8 cellular contexts compared by ENCODE assay signal in the genomic region with DNA sequence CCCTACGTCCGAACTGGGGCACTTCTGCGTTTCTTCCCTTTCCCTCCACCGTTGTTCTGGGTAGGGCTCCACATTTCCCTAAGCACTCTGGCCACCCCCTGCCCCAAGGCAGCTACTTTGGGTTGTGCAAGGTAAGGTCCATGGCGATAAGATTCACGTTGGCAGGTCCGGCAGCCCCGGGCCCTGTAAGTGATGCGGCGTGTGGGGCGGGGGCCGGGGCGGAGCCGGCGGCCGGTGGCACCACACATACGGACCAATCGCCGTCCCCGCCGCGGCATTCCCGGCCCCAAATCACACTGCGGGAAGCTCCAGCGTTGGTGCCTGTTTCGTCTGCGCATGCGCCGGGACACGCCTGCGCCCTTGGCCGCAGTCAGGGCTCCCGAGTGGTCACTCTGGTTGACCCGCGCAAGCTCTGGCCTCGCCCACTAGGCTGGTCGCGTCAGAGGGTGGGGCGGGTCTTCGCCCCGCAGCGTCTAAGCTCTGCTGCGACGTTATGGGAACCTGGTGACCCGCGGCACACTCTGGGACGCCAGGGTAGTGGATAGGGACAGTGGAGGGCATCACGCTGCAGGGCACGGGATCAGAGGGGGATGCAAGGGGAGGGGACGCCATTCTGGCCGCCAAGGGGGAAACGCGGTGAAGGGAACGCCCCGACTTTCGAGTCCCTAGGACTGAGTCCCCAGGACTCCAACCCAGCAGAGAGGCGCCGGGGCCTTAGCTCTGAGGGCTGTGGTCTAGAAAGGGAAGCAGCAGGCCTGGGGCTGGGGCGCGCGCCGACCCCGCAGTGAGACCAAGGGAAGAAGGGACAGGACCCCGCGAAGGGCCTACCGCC. TPM values are rescaled to one million over a fixed set of nuclear protein-coding genes. Genes with fewer than 3 reads are reported as not detected.
DNase-seq lines count a peak whose midpoint lies in the region; ATAC-seq and TF ChIP-seq lines count a peak whose summit lies in the region.

No MANE protein-coding gene starts in this region.

- no peaks in the 10 kb centered on the region for H4K20me1 ChIP-seq in Karpas-422 (ENCODE audit: insufficient read depth, low read depth, low read length)

- H3K4me3 ChIP-seq in Karpas-422 (ENCODE audit: low read length) (peak overlapping the region; percentile 79), heart left ventricle (peak overlapping the region; percentile 59 to 91 (median 72))

- H3K9me3 ChIP-seq in ES-I3 (ENCODE audit: control insufficient read depth, insufficient read depth, low read length) (no peaks in the 10 kb centered on the region), Karpas-422 (ENCODE audit: low read length) (no peaks in the 10 kb centered on the region), heart left ventricle (no peaks in the 10 kb centered on the region)

- H3K27ac ChIP-seq in Karpas-422 (ENCODE audit: low read length) = peak overlapping the region; percentile 78
- H3K27ac ChIP-seq in angular gyrus (ENCODE audit: low read depth, low read length) = peak overlapping the region; percentile 99
- H3K27ac ChIP-seq in heart left ventricle = peak overlapping the region; percentile 92 to 100 (median 98)

- peak overlapping the region; percentile 83 for H3K4me2 ChIP-seq in Karpas-422 (ENCODE audit: low read depth, low read length, poor library complexity, severe bottlenecking)

- H3K79me2 ChIP-seq in Karpas-422 (ENCODE audit: low read length) = peaks cover 11% of the 10 kb centered on the region; the same call in 1 of the 2 replicates

- H3K27ac Mint-ChIP-seq in osteocyte (ENCODE audit: unreplicated experiment) = peak overlapping the region; percentile 99

- TF ChIP-seq CTCF in heart left ventricle (IDR thresholded peaks at IDR 0.05) (no peak), osteocyte (IDR thresholded peaks at IDR 0.05) (no peak)

- intact Hi-C loops in heart left ventricle (cut with DNase I) = loop anchor here in 8 of 10 donors (1.0 to 10.0 kb wide), 8 partner anchors 13 to 272 kb away; a partner anchor contains a TSS

- H3K27me3 ChIP-seq in Karpas-422 (ENCODE audit: low read length) = no peaks in the 10 kb centered on the region
- no peaks in the 10 kb centered on the region for H3K27me3 ChIP-seq in heart left ventricle

- peak overlapping the region; percentile 96 for H3K9ac ChIP-seq in ES-I3 (ENCODE audit: low read depth, low read length)
- H3K9ac ChIP-seq in Karpas-422 (ENCODE audit: low read length) = peak overlapping the region; percentile 92

- ATAC-seq in GM21825 (IDR thresholded peaks at IDR 0.05; ENCODE audit: unreplicated experiment) = peak; percentile 43
- ATAC-seq in heart left ventricle = peak; percentile 94 to 98 (median 96)

- H3K36me3 ChIP-seq in ES-I3 (ENCODE audit: insufficient read depth, low read length) (peaks cover 19% of the 10 kb centered on the region), Karpas-422 (ENCODE audit: insufficient read depth, low read length) (peaks cover 10% of the 10 kb centered on the region), heart left ventricle (peaks cover 0 to 28% (median 22%) of the 10 kb centered on the region in 9 donors)

- TF ChIP-seq POLR2A in heart left ventricle (IDR thresholded peaks at IDR 0.05) = peak; percentile 68 to 95

- H3K9me3 Mint-ChIP-seq in osteocyte (ENCODE audit: unreplicated experiment) = no peaks in the 10 kb centered on the region

- H3K4me1 ChIP-seq in ES-I3 (ENCODE audit: insufficient read depth, low read length) = peaks cover 17% of the 10 kb centered on the region; the same call in 1 of the 2 replicates
- peaks cover 27% of the 10 kb centered on the region for H3K4me1 ChIP-seq in Karpas-422 (ENCODE audit: low read length)
- H3K4me1 ChIP-seq in heart left ventricle = peaks cover 0 to 25% (median 10%) of the 10 kb centered on the region in 12 donors

- no peak overlapping the region for H2AFZ ChIP-seq in Karpas-422 (ENCODE audit: low read length)

- peaks cover 4% of the 10 kb centered on the region for H3K36me3 Mint-ChIP-seq in osteocyte (ENCODE audit: unreplicated experiment)

- peak; percentile 83 for DNase-seq in Karpas-422
- DNase-seq in RPMI8226 = peak; percentile 91
- peak; percentile 97 to 99 (median 99) for DNase-seq in heart left ventricle
- peak; percentile 98 for DNase-seq in osteocyte (ENCODE audit: extremely low spot score, unreplicated experiment)
- no peak for DNase-seq in NCI-H446 treated with DMSO at 0.1 percent for 48 hours (lab: John Stamatoyannopoulos, UW)

- peaks cover 21% of the 10 kb centered on the region for H3K4me1 Mint-ChIP-seq in osteocyte (ENCODE audit: unreplicated experiment)

- no peaks in the 10 kb centered on the region for H3K27me3 Mint-ChIP-seq in osteocyte (ENCODE audit: unreplicated experiment)

- 0 to 5% (median 1%) methylated on average over 19 to 66 of the region's 66 CpGs for WGBS in heart left ventricle, 4 donors

- no peaks in the 10 kb centered on the region for H3K9me2 ChIP-seq in Karpas-422 (replicated peaks; ENCODE audit: insufficient read depth, low read length)

- H3K4me3 Mint-ChIP-seq in osteocyte (ENCODE audit: unreplicated experiment) = peak overlapping the region; percentile 96

RNA-seq across cellular contexts. Expression of a gene that starts 1.6 kb away (rescaled TPM):
- total RNA-seq in Karpas-422 (2014; rRNA removed; shearing (Covaris generic); ENCODE audit: low replicate concordance) = 80.3 and 99.6 TPM in 2 replicates
- total RNA-seq in heart left ventricle (10 to 100 TPM; 16.9 to 37.6 (median 23.6) TPM), osteocyte (73.1 and 76.0 TPM in 2 replicates)
- 10 to 100 TPM; 14.3 to 72.6 TPM for polyA plus RNA-seq in heart left ventricle

RNA-seq across cellular contexts. Expression of a gene that starts 12.9 kb away (rescaled TPM):
- 74.0 and 75.7 TPM in 2 replicates for total RNA-seq in Karpas-422 (2014; rRNA removed; shearing (Covaris generic); ENCODE audit: low replicate concordance)
- 10 to 100 TPM in 8 of 9 donors, 1 to 10 TPM in 1; 2.6 to 38.2 (median 19.2) TPM for total RNA-seq in heart left ventricle
- polyA plus RNA-seq in heart left ventricle = 10 to 100 TPM; 13.8 to 43.6 TPM
- 193 and 207 TPM in 2 replicates for total RNA-seq in osteocyte

RNA-seq across cellular contexts. Expression of a gene that starts 22.5 kb away (rescaled TPM):
- total RNA-seq in Karpas-422 (2014; rRNA removed; shearing (Covaris generic); ENCODE audit: low replicate concordance) = 18.0 and 32.4 TPM in 2 replicates
- total RNA-seq in heart left ventricle (10 to 100 TPM in 1 of 9 donors, 1 to 10 TPM in 8; 3.9 to 13.7 (median 6.8) TPM), osteocyte (19.5 and 19.8 TPM in 2 replicates)
- 10 to 100 TPM in 1 of 2 donors, 1 to 10 TPM in 1; 2.6 to 11.9 TPM for polyA plus RNA-seq in heart left ventricle

RNA-seq across cellular contexts. Expression of a gene that starts 22.8 kb away (rescaled TPM):
- 81.3 and 303 TPM in 2 replicates for total RNA-seq in Karpas-422 (2014; rRNA removed; shearing (Covaris generic); ENCODE audit: low replicate concordance)
- 100 to 1,000 TPM in 7 of 9 donors, 10 to 100 TPM in 2; 48.0 to 129 (median 103) TPM for total RNA-seq in heart left ventricle
- 100 to 1,000 TPM; 119 to 139 TPM for polyA plus RNA-seq in heart left ventricle
- 137 and 149 TPM in 2 replicates for total RNA-seq in osteocyte
